In the genomic region with DNA sequence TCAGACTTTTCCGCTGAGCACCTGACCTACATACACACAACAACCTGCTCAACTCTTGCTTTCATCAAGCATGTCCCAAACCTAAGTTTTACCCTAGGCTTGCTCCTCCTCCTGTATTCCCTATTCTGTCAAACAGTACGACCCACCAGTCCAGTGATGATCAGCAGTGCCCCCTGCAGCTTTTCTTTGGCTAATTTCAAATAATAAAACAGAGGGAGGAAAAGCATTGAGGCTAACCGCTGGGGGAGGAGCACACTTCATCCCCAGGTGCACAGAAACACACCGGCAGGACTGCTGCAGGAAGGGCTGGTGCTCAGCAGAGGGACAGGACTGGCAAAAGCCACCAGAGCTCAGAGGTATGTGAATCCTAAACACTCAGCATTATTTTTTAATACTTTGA, we compare ENCODE assay signal across 15 cellular contexts.
"Had no signal": no experiment of that assay in that cellular context is flagged by ENCODE, and none has a peak within 500 bp of the region (broad histone marks: within the 10 kb centered on the region; RNA-seq: fewer than 3 reads in every experiment).

No MANE protein-coding gene starts in this region.

- FAIRE-seq: small intestine had no signal

- H3K9ac ChIP-seq: neural progenitor cell had no signal

- H3K27ac Mint-ChIP-seq: activated CD8-positive, alpha-beta T cell treated with anti-CD3 and anti-CD28 coated beads for 36 hours; activated naive CD8-positive, alpha-beta T cell treated with anti-CD3 and anti-CD28 coated beads, Interleukin-2, amount 10 ng/mL, durations not matched to agents 7 days and 5 days; activated T-cell treated with anti-CD3 and anti-CD28 coated beads, Interleukin-2, amount 50 U/mL, for 72 hours; neural progenitor cell; T-cell had no signal

- H3K27ac ChIP-seq: coronary artery, gastroesophageal sphincter, neural progenitor cell, tibial artery had no signal

- H3K27me3 ChIP-seq: gastroesophageal sphincter, neural progenitor cell, tibial artery had no signal

- H3K36me3 ChIP-seq: neural progenitor cell had no signal

- H3K4me3 Mint-ChIP-seq: activated CD8-positive, alpha-beta T cell treated with anti-CD3 and anti-CD28 coated beads for 36 hours; activated naive CD8-positive, alpha-beta T cell treated with anti-CD3 and anti-CD28 coated beads, Interleukin-2, amount 10 ng/mL, durations not matched to agents 7 days and 5 days; activated T-cell treated with anti-CD3 and anti-CD28 coated beads, Interleukin-2, amount 50 U/mL, for 72 hours; neural progenitor cell; T-cell had no signal

- H3K4me3 ChIP-seq: coronary artery, gastroesophageal sphincter, neural progenitor cell, tibial artery had no signal

- H3K4me1 ChIP-seq: neural progenitor cell, tibial artery had no signal

- H3K4me2 ChIP-seq: neural progenitor cell had no signal

- H3K9me3 ChIP-seq: gastroesophageal sphincter, tibial artery had no signal

- H3K27me3 Mint-ChIP-seq: activated CD8-positive, alpha-beta T cell treated with anti-CD3 and anti-CD28 coated beads for 36 hours; activated naive CD8-positive, alpha-beta T cell treated with anti-CD3 and anti-CD28 coated beads, Interleukin-2, amount 10 ng/mL, durations not matched to agents 7 days and 5 days; T-cell had no signal

- DNase-seq: activated CD4-positive, alpha-beta T cell treated with anti-CD3 and anti-CD28 coated beads for 4 hours; activated CD8-positive, alpha-beta memory T cell treated with anti-CD3 and anti-CD28 coated beads, Interleukin-2, amount 50 U/mL, for 4 hours; activated CD8-positive, alpha-beta T cell treated with anti-CD3 and anti-CD28 coated beads for 36 hours; activated gamma-delta T cell treated with Interleukin-2 at 50 U/mL for 16 hours; activated naive CD8-positive, alpha-beta T cell treated with anti-CD3 and anti-CD28 coated beads, Interleukin-2, amount 10 ng/mL, durations not matched to agents 7 days and 5 days; activated T-cell treated with anti-CD3 and anti-CD28 coated beads, Interleukin-2, amount 50 U/mL, for 72 hours; anterior cingulate cortex; effector CD8-positive, alpha-beta T cell; small intestine; T-cell; T1000; tibial artery had no signal

- H3K4me1 Mint-ChIP-seq: activated naive CD8-positive, alpha-beta T cell treated with anti-CD3 and anti-CD28 coated beads, Interleukin-2, amount 10 ng/mL, durations not matched to agents 7 days and 5 days; neural progenitor cell; T-cell had no signal

- ATAC-seq: activated CD8-positive, alpha-beta T cell treated with anti-CD3 and anti-CD28 coated beads for 36 hours; activated T-cell treated with anti-CD3 and anti-CD28 coated beads, Interleukin-2, amount 50 U/mL, for 72 hours; gastroesophageal sphincter; T-cell had no signal

- H2AFZ ChIP-seq: neural progenitor cell had no signal
